In the genomic region with DNA sequence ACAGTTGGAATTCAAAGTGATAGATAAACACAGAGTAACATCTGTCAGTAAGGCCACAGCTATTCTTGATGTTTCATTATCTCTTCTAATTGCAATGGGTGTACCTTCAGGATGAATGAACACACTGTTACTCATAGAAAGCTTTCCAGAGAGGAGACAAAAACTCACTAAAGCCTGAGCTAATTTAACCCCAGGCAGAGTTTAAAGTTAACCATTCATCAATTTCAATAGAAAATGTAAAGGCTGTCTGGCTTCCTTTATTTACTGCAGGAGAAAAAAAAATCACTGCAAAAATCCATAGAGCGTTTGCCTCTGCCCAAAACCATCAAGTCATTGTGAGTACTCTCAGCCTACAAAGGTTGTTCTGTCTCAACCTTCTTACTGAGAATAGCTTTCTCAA, we compare ENCODE assay signal across 24 cellular contexts.
"Had no signal": no experiment of that assay in that cellular context is flagged by ENCODE, and none has a peak within 500 bp of the region (broad histone marks: within the 10 kb centered on the region; RNA-seq: fewer than 3 reads in every experiment).

No MANE protein-coding gene starts in this region.

- H3K27me3 ChIP-seq: body of pancreas, cardiac muscle cell, colonic mucosa, heart right ventricle, neutrophil, ovary had no signal

- FAIRE-seq: urothelium cell line had no signal

- H3K9me3 ChIP-seq: body of pancreas, colonic mucosa, heart right ventricle, left ventricle myocardium inferior, mucosa of descending colon, neutrophil, ovary, thoracic aorta had no signal

- H3K27ac ChIP-seq: body of pancreas, cardiac muscle cell, colonic mucosa, heart right ventricle, left ventricle myocardium inferior, neutrophil, ovary, skin epidermis, thoracic aorta had no signal

- DNase-seq: activated CD4-positive, alpha-beta T cell treated with anti-CD3 and anti-CD28 coated beads for 36 hours; activated CD4-positive, CD25-positive, alpha-beta regulatory T cell; activated naive CD4-positive, alpha-beta T cell treated with Interleukin-2 at 50 U/mL for 16 hours; activated T-cell treated with anti-CD3 and anti-CD28 coated beads for 4 hours; activated T-cell treated with anti-CD3 and anti-CD28 coated beads, Interleukin-2, amount 50 U/mL, for 72 hours; anterior cingulate cortex; body of pancreas; cerebellar nuclear complex; colonic mucosa; effector CD8-positive, alpha-beta T cell; heart right ventricle; left ventricle myocardium inferior; mesendoderm; mucosa of descending colon; ovary; stimulated activated CD4-positive, alpha-beta T cell treated with anti-CD3 and anti-CD28 coated beads, Interleukin-12 subunit alpha, Interleukin-12 subunit beta, amount 100 ng/mL, for 4 hours; stimulated activated CD4-positive, alpha-beta T cell treated with anti-CD3 and anti-CD28 coated beads, Interleukin-4, amount 100 ng/mL, for 24 hours; trophoblast cell had no signal

- H3K4me1 ChIP-seq: body of pancreas, colonic mucosa, heart right ventricle, left ventricle myocardium inferior had no signal

- H3K4me3 ChIP-seq: body of pancreas, cardiac muscle cell, colonic mucosa, heart right ventricle, left ventricle myocardium inferior, lung, mucosa of descending colon, ovary, skin epidermis, thoracic aorta had no signal

- H3K36me3 ChIP-seq: cardiac muscle cell, colonic mucosa, heart right ventricle, left ventricle myocardium inferior, neutrophil, ovary, thoracic aorta had no signal
